In genomic region chr4:78426972-78427371, GRCh38 we compare ENCODE assay signal across 27 cellular contexts.
A peak's percentile ranks its signal among the peaks of the same experiment; 100 is the strongest.
DNase-seq lines count a peak whose midpoint lies in the region; ATAC-seq and TF ChIP-seq lines count a peak whose summit lies in the region.
"Had no signal": no experiment of that assay in that cellular context is flagged by ENCODE, and none has a peak within 500 bp of the region (broad histone marks: within the 10 kb centered on the region; RNA-seq: fewer than 3 reads in every experiment).

No MANE protein-coding gene starts in this region.

- peak overlapping the region; percentile 62 to 95 (median 65) for H3K27ac Mint-ChIP-seq in nephron
- H3K27ac Mint-ChIP-seq in activated naive CD4-positive, alpha-beta T cell treated with anti-CD3 and anti-CD28 coated beads, Interleukin-2, amount 50 U/mL, for 72 hours, result no peak overlapping the region
- H3K27ac Mint-ChIP-seq in CD8-positive, alpha-beta memory T cell, result no peak overlapping the region
- H3K27ac Mint-ChIP-seq: IgD-negative memory B cell; natural killer cell treated with Interleukin-12 subunit alpha and Interleukin-12 subunit beta and Interleukin-15 and Interleukin-18, amount 100 ng/mL, for 72 hours; stimulated activated memory B cell treated with anti-CD40 and anti-IgM and Interleukin-4, amounts not matched to agents 10 μg/mL and 1 μg/mL and 100 μg/mL, for 72 hours had no signal

- DNase-seq in DMS53 (lab: John Stamatoyannopoulos, UW), result peak; percentile 62
- peak; percentile 10 for DNase-seq in NCI-H82 treated with DMSO at 0.1 percent for 48 hours (lab: John Stamatoyannopoulos, UW; ENCODE audit: unreplicated experiment)
- no peak for DNase-seq in caudate nucleus (lab: John Stamatoyannopoulos, UW)
- DNase-seq in activated naive CD4-positive, alpha-beta T cell treated with anti-CD3 and anti-CD28 coated beads, Interleukin-2, amount 50 U/mL, for 72 hours (ENCODE audit: low spot score in 2 of 2), result no peak
- no peak for DNase-seq in mucosa of gallbladder (ENCODE audit: low spot score)
- DNase-seq in CD8-positive, alpha-beta memory T cell, result no peak
- DNase-seq: activated CD4-positive, alpha-beta T cell treated with anti-CD3 and anti-CD28 coated beads for 4 hours; Caco-2; cerebellar nuclear complex; hippocampal formation; NCI-H1694; NCI-H2171; NCI-H510A treated with DMSO at 0.1 percent for 48 hours; PC-9; Right ventricle myocardium superior; stimulated activated CD4-positive, alpha-beta T cell treated with anti-CD3 and anti-CD28 coated beads, Interleukin-4, amount 100 ng/mL, for 4 hours; upper lobe of left lung had no signal

- H3K36me3 ChIP-seq in CD8-positive, alpha-beta memory T cell (ENCODE audit: insufficient read depth, low read length), result no peaks in the 10 kb centered on the region
- H3K36me3 ChIP-seq: BLaER1, right atrium auricular region, upper lobe of left lung had no signal

- no peaks in the 10 kb centered on the region for H3K4me1 Mint-ChIP-seq in nephron
- no peaks in the 10 kb centered on the region for H3K4me1 Mint-ChIP-seq in CD8-positive, alpha-beta memory T cell
- H3K4me1 Mint-ChIP-seq: stimulated activated memory B cell treated with anti-CD40 and anti-IgM and Interleukin-4, amounts not matched to agents 10 μg/mL and 1 μg/mL and 100 μg/mL, for 72 hours had no signal

- no peaks in the 10 kb centered on the region for H3K27me3 ChIP-seq in CD8-positive, alpha-beta memory T cell (ENCODE audit: insufficient read depth, low read length, poor library complexity, severe bottlenecking)
- H3K27me3 ChIP-seq: BLaER1, gastroesophageal sphincter, right atrium auricular region, upper lobe of left lung had no signal

- H3K9me3 ChIP-seq in CD8-positive, alpha-beta memory T cell (ENCODE audit: low read length), result no peaks in the 10 kb centered on the region
- H3K9me3 ChIP-seq: BLaER1, Caco-2, gastroesophageal sphincter, right atrium auricular region, upper lobe of left lung had no signal

- H3K9me3 Mint-ChIP-seq in nephron, result no peaks in the 10 kb centered on the region
- no peaks in the 10 kb centered on the region for H3K9me3 Mint-ChIP-seq in activated naive CD4-positive, alpha-beta T cell treated with anti-CD3 and anti-CD28 coated beads, Interleukin-2, amount 50 U/mL, for 72 hours
- no peaks in the 10 kb centered on the region for H3K9me3 Mint-ChIP-seq in CD8-positive, alpha-beta memory T cell
- H3K9me3 Mint-ChIP-seq: stimulated activated memory B cell treated with anti-CD40 and anti-IgM and Interleukin-4, amounts not matched to agents 10 μg/mL and 1 μg/mL and 100 μg/mL, for 72 hours had no signal

- CTCF ChIA-PET in CD8-positive, alpha-beta memory T cell (lab: Charles Lee), result no interaction called here

- H3K27ac ChIP-seq in caudate nucleus (ENCODE audit: low read depth, low read length), result no peak overlapping the region
- H3K27ac ChIP-seq in CD8-positive, alpha-beta memory T cell (ENCODE audit: low read depth, low read length), result no peak overlapping the region
- H3K27ac ChIP-seq: BLaER1, gastroesophageal sphincter, parathyroid adenoma, PC-9, right atrium auricular region, upper lobe of left lung had no signal

- no peak for TF ChIP-seq CTCF in nephron (IDR thresholded peaks at IDR 0.05; ENCODE audit: unreplicated experiment in 3 of 3)

- peak; percentile 61 for ATAC-seq in HG02943 (IDR thresholded peaks at IDR 0.05; ENCODE audit: low read depth, unreplicated experiment)
- no peak for ATAC-seq in activated naive CD4-positive, alpha-beta T cell treated with anti-CD3 and anti-CD28 coated beads, Interleukin-2, amount 50 U/mL, for 72 hours
- ATAC-seq: gastroesophageal sphincter; HCT116; natural killer cell treated with Interleukin-12 subunit alpha and Interleukin-12 subunit beta and Interleukin-15 and Interleukin-18, amount 100 ng/mL, for 72 hours; stimulated activated memory B cell treated with anti-CD40 and anti-IgM and Interleukin-4, amounts not matched to agents 10 μg/mL and 1 μg/mL and 100 μg/mL, for 72 hours had no signal

- H3K4me3 ChIP-seq in CD8-positive, alpha-beta memory T cell (ENCODE audit: low read length), result no peak overlapping the region
- H3K4me3 ChIP-seq: BLaER1, gastroesophageal sphincter, PC-9, right atrium auricular region, upper lobe of left lung had no signal

- no peak overlapping the region for H3K4me3 Mint-ChIP-seq in nephron
- no peak overlapping the region for H3K4me3 Mint-ChIP-seq in CD8-positive, alpha-beta memory T cell
- H3K4me3 Mint-ChIP-seq: IgD-negative memory B cell; natural killer cell treated with Interleukin-12 subunit alpha and Interleukin-12 subunit beta and Interleukin-15 and Interleukin-18, amount 100 ng/mL, for 72 hours; stimulated activated memory B cell treated with anti-CD40 and anti-IgM and Interleukin-4, amounts not matched to agents 10 μg/mL and 1 μg/mL and 100 μg/mL, for 72 hours had no signal

- peaks cover 49% of the 10 kb centered on the region for H3K36me3 Mint-ChIP-seq in nephron (ENCODE audit: low read depth)
- no peaks in the 10 kb centered on the region for H3K36me3 Mint-ChIP-seq in activated naive CD4-positive, alpha-beta T cell treated with anti-CD3 and anti-CD28 coated beads, Interleukin-2, amount 50 U/mL, for 72 hours
- no peaks in the 10 kb centered on the region for H3K36me3 Mint-ChIP-seq in CD8-positive, alpha-beta memory T cell
- H3K36me3 Mint-ChIP-seq: IgD-negative memory B cell; natural killer cell treated with Interleukin-12 subunit alpha and Interleukin-12 subunit beta and Interleukin-15 and Interleukin-18, amount 100 ng/mL, for 72 hours; stimulated activated memory B cell treated with anti-CD40 and anti-IgM and Interleukin-4, amounts not matched to agents 10 μg/mL and 1 μg/mL and 100 μg/mL, for 72 hours had no signal

- no peaks in the 10 kb centered on the region for H3K27me3 Mint-ChIP-seq in nephron (ENCODE audit: low read depth)
- peaks cover 2 to 13% of the 10 kb centered on the region in 2 donors for H3K27me3 Mint-ChIP-seq in CD8-positive, alpha-beta memory T cell

- no peaks in the 10 kb centered on the region for H3K4me1 ChIP-seq in CD8-positive, alpha-beta memory T cell (ENCODE audit: insufficient read depth, low read length)
- H3K4me1 ChIP-seq: BLaER1, gastroesophageal sphincter, parathyroid adenoma, right atrium auricular region, upper lobe of left lung had no signal

- POLR2A ChIA-PET in CD8-positive, alpha-beta memory T cell (lab: Charles Lee), result no interaction called here

Comparison
In these comparisons a context has a peak if more than half of its experiments do, and no peak if none do; other contexts are left out.
1. DNase-seq: peak in DMS53 (single experiment) and NCI-H82 treated with DMSO at 0.1 percent for 48 hours (single experiment); none in caudate nucleus (0 of 61), activated naive CD4-positive, alpha-beta T cell treated with anti-CD3 and anti-CD28 coated beads, Interleukin-2, amount 50 U/mL, for 72 hours (0 of 2), mucosa of gallbladder (single experiment) and CD8-positive, alpha-beta memory T cell (0 of 5).
2. H3K27ac Mint-ChIP-seq: peak in nephron (3 of 3); none in activated naive CD4-positive, alpha-beta T cell treated with anti-CD3 and anti-CD28 coated beads, Interleukin-2, amount 50 U/mL, for 72 hours (0 of 2) and CD8-positive, alpha-beta memory T cell (0 of 8).